ENCODE assay signal across 9 cellular contexts in genomic region chr20:63846128-63846771, GRCh38. TPM values are rescaled to one million over a fixed set of nuclear protein-coding genes. Genes with fewer than 3 reads are reported as not detected.
A peak's percentile ranks its signal among the peaks of the same experiment; 100 is the strongest.
DNase-seq lines count a peak whose midpoint lies in the region; ATAC-seq, FAIRE-seq and TF ChIP-seq lines count a peak whose summit lies in the region.
"Had no signal": no experiment of that assay in that cellular context is flagged by ENCODE, and none has a peak within 500 bp of the region (broad histone marks: within the 10 kb centered on the region; RNA-seq: fewer than 3 reads in every experiment).

No MANE protein-coding gene starts in this region.

- 1 to 5% methylated on average over 13 to 18 of the region's 24 CpGs for WGBS in lower leg skin, 2 donors

- H3K79me2 ChIP-seq in PC-3 (ENCODE audit: low read length) (no peaks in the 10 kb centered on the region), parathyroid adenoma (no peaks in the 10 kb centered on the region)

- peaks cover 9% of the 10 kb centered on the region for H3K27me3 Mint-ChIP-seq in glutamatergic neuron (ENCODE audit: unreplicated experiment)

- H3K4me3 ChIP-seq in PC-3 (ENCODE audit: low read length) (peak overlapping the region; percentile 37; the same call in 1 of the 2 replicates), parathyroid adenoma (ENCODE audit: low read depth, low read length) (peak overlapping the region; percentile 34), lower leg skin (ENCODE audit: low read depth, poor library complexity, severe bottlenecking) (no peak overlapping the region)

- FAIRE-seq in GM12892 (lab: Jason Lieb, UNC), result no peak
- FAIRE-seq: GM18507 had no signal

- no TSS peak for BruUV-seq in PC-3 (replicated peaks; lab: Mats Ljungman, UMichigan)

- peak overlapping the region; percentile 83 for H3K4me3 Mint-ChIP-seq in glutamatergic neuron (ENCODE audit: unreplicated experiment)

- POLR2A ChIA-PET in PC-3 (lab: Charles Lee; ENCODE audit: unreplicated experiment), result no interaction called here

- H3K9ac ChIP-seq in PC-3 (ENCODE audit: low read length) (no peak overlapping the region), parathyroid adenoma (no peak overlapping the region)

- H3K9me3 ChIP-seq in PC-3 (ENCODE audit: low read length) (no peaks in the 10 kb centered on the region), parathyroid adenoma (ENCODE audit: control insufficient read depth, low read length) (no peaks in the 10 kb centered on the region)

- peak; percentile 66 for DNase-seq in ELR (ENCODE audit: low read depth)
- peak; percentile 49 for DNase-seq in PC-3
- DNase-seq in glutamatergic neuron, result peak; percentile 83
- DNase-seq in GM12892 (ENCODE audit: insufficient read length), result no peak
- DNase-seq in lower leg skin (ENCODE audit: low spot score in 2 of 2), result no peak

- H3K9me3 Mint-ChIP-seq in glutamatergic neuron (ENCODE audit: unreplicated experiment), result peaks cover 3% of the 10 kb centered on the region

- H3K4me2 ChIP-seq in PC-3 (ENCODE audit: low read length), result peak overlapping the region; percentile 71
- peak overlapping the region; percentile 52 for H3K4me2 ChIP-seq in parathyroid adenoma (ENCODE audit: low read length)

- H3F3A ChIP-seq in PC-3 (ENCODE audit: low read length, unreplicated experiment), result no peaks in the 10 kb centered on the region

- H3K36me3 ChIP-seq in PC-3 (ENCODE audit: low read depth, low read length) (no peaks in the 10 kb centered on the region), parathyroid adenoma (ENCODE audit: control insufficient read depth, insufficient read depth, low read length) (no peaks in the 10 kb centered on the region)

- peaks cover 3% of the 10 kb centered on the region for H3K4me1 Mint-ChIP-seq in glutamatergic neuron (ENCODE audit: low read depth, unreplicated experiment)

- intact Hi-C loops in PC-3 (cut with micrococcal nuclease), result no loop called here
- intact Hi-C loops in lower leg skin (cut with DNase I; ENCODE audit: low total_unique reads), result no loop called here

- CTCF ChIA-PET in PC-3 (lab: Charles Lee), result no interaction called here

- peaks cover 5% of the 10 kb centered on the region for H3K36me3 Mint-ChIP-seq in glutamatergic neuron (ENCODE audit: unreplicated experiment)

- H3K4me1 ChIP-seq in PC-3 (ENCODE audit: insufficient read depth, low read length) (peaks cover 7% of the 10 kb centered on the region), parathyroid adenoma (peaks cover 6% of the 10 kb centered on the region)

- no peaks in the 10 kb centered on the region for H3K9me2 ChIP-seq in PC-3 (replicated peaks; ENCODE audit: low read length)

- ATAC-seq in PC-3 (peak; percentile 71), GM19455 (IDR thresholded peaks at IDR 0.05; ENCODE audit: unreplicated experiment) (no peak), HG02610 (IDR thresholded peaks at IDR 0.05; ENCODE audit: unreplicated experiment) (no peak)

- peaks cover 8% of the 10 kb centered on the region; the same call in 1 of the 2 replicates for H3K27me3 ChIP-seq in PC-3 (ENCODE audit: low read length)
- no peaks in the 10 kb centered on the region for H3K27me3 ChIP-seq in parathyroid adenoma (ENCODE audit: control insufficient read depth, insufficient read depth, low read length)

- peak overlapping the region; percentile 97 for H3K27ac Mint-ChIP-seq in glutamatergic neuron (ENCODE audit: unreplicated experiment)

- no peak for TF ChIP-seq POLR2A in GM12892 (IDR thresholded peaks at IDR 0.05; ENCODE audit: low read depth, low read length)
- TF ChIP-seq POLR2A in lower leg skin (IDR thresholded peaks at IDR 0.05), result no peak

- TF ChIP-seq CTCF in PC-3 (conservative IDR thresholded peaks at IDR 0.05; ENCODE audit: low read depth, low read length), result no peak
- no peak for TF ChIP-seq CTCF in glutamatergic neuron (IDR thresholded peaks at IDR 0.05; ENCODE audit: partially characterized antibody, unreplicated experiment)
- TF ChIP-seq CTCF in parathyroid adenoma (IDR thresholded peaks at IDR 0.05), result peak; percentile 6
- TF ChIP-seq CTCF in lower leg skin (IDR thresholded peaks at IDR 0.05), result no peak

- H2AFZ ChIP-seq in PC-3 (ENCODE audit: low read length), result peak overlapping the region; percentile 55; the same call in 1 of the 2 replicates
- H2AFZ ChIP-seq in parathyroid adenoma, result peak overlapping the region; percentile 93

- no peaks in the 10 kb centered on the region for H4K20me1 ChIP-seq in PC-3 (ENCODE audit: low read length)

- H3K27ac ChIP-seq in PC-3 (ENCODE audit: low read length) (no peak overlapping the region), parathyroid adenoma (peak overlapping the region; percentile 80)

RNA-seq across cellular contexts. Expression of gene ABHD16B, which starts 15.0 kb away (rescaled TPM):
- total RNA-seq in PC-3 (2014; rRNA removed) (not detected in 2 replicates), glutamatergic neuron (ENCODE audit: unreplicated experiment) (not detected), lower leg skin (not detected)
- polyA plus RNA-seq in GM12892 (2012; ENCODE audit: missing spikeins), result not detected

RNA-seq across cellular contexts. Expression of gene ZBTB46, which starts 15.2 kb away (rescaled TPM):
- total RNA-seq in PC-3 (2014; rRNA removed), result 2.8 and 7.3 TPM in 2 replicates
- 94.4 TPM for total RNA-seq in glutamatergic neuron (ENCODE audit: unreplicated experiment)
- 1.00 TPM for polyA plus RNA-seq in GM12892 (2012; ENCODE audit: missing spikeins)
- 1 to 10 TPM; 1.2 to 6.7 (median 5.7) TPM for total RNA-seq in lower leg skin

RNA-seq across cellular contexts. Expression of gene TPD52L2, which starts 18.8 kb away (rescaled TPM):
- total RNA-seq in PC-3 (2014; rRNA removed), result 147 and 167 TPM in 2 replicates
- 109 TPM for total RNA-seq in glutamatergic neuron (ENCODE audit: unreplicated experiment)
- 39.1 TPM for polyA plus RNA-seq in GM12892 (2012; ENCODE audit: missing spikeins)
- 100 to 1,000 TPM in 2 of 4 donors, 10 to 100 TPM in 2; 85.9 to 101 (median 94.7) TPM for total RNA-seq in lower leg skin

RNA-seq across cellular contexts. Expression of gene DNAJC5, which starts 48.7 kb away (rescaled TPM):
- total RNA-seq in PC-3 (2014; rRNA removed), result 73.7 and 80.1 TPM in 2 replicates
- total RNA-seq in glutamatergic neuron (ENCODE audit: unreplicated experiment), result 57.9 TPM
- polyA plus RNA-seq in GM12892 (2012; ENCODE audit: missing spikeins), result 13.7 TPM
- 10 to 100 TPM; 40.6 to 59.7 (median 49.7) TPM for total RNA-seq in lower leg skin

Comparison
In these comparisons a context has a peak if more than half of its experiments do, and no peak if none do; other contexts are left out.
1. DNase-seq: peak in ELR (single experiment), PC-3 (single experiment) and glutamatergic neuron (single experiment); none in GM12892 (single experiment) and lower leg skin (0 of 2).
2. RNA of gene ZBTB46, which starts 15.2 kb away (total RNA-seq): 94.4 TPM in glutamatergic neuron (single experiment); 2.8 to 7.3 TPM in PC-3 and 1.2 to 6.7 TPM in lower leg skin; every median in the first group is over 10 times any median in the second.